In the genomic region with DNA sequence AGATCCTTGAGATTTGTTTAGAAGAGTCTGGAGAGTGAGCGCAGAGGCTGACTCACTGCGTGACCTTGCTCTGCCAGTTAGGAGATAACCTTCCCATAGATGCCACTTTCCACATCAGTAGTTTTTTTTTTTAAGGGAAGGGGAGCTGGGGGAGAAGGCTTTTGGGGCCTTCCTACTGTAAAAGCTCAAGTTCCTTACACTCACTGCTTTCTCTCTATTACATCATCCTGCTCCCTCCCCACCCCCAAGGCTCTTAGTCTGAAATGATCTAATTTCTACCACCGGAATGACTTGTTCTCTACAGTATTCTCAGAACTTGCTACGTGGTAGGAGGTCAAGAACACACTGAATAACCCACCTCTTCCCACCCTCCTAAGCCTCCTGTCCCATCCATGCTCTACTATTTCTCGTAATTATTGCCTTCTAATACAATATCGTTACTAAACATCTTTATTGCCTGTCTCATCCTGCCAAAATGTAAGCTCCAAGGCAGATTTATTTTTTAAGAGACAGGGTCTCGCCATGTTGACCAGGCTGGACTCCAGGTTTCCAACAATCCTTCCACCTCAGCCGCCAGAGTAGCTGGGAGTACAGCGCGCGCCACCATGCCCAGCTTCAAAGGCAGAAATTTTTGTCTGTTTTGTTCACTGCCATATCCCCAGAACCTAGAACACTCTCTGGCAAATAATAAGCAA, we compare ENCODE assay signal across 8 cellular contexts. TPM values are rescaled to one million over a fixed set of nuclear protein-coding genes. Genes with fewer than 3 reads are reported as not detected.
DNase-seq lines count a peak whose midpoint lies in the region; ATAC-seq and TF ChIP-seq lines count a peak whose summit lies in the region.

No MANE protein-coding gene starts in this region.

- H3K27ac Mint-ChIP-seq in natural killer cell treated with Interleukin-12 subunit alpha and Interleukin-12 subunit beta and Interleukin-15 and Interleukin-18, amount 100 ng/mL, for 72 hours, result peak overlapping the region; percentile 98 to 100

- H3K27ac ChIP-seq in dorsolateral prefrontal cortex, result peak overlapping the region in 15 of 59 donors; percentile 33 to 100 (median 97)

- intact Hi-C loops in dorsolateral prefrontal cortex (cut with DNase I) (loop anchor here in 1 of 2 donors (10.0 kb wide), 1 partner anchor 186 kb away; the partner anchor contains the start of genes NDUFA11 and VMAC), posterior vena cava (cut with DNase I) (no loop called here)

- no peaks in the 10 kb centered on the region for H3K27me3 ChIP-seq in dorsolateral prefrontal cortex

- peak overlapping the region; percentile 93 for H3K4me3 Mint-ChIP-seq in natural killer cell treated with Interleukin-12 subunit alpha and Interleukin-12 subunit beta and Interleukin-15 and Interleukin-18, amount 100 ng/mL, for 72 hours

- H3K4me1 Mint-ChIP-seq in natural killer cell treated with Interleukin-12 subunit alpha and Interleukin-12 subunit beta and Interleukin-15 and Interleukin-18, amount 100 ng/mL, for 72 hours (ENCODE audit: low read depth in 2 of 2), result peaks cover 21 to 25% of the 10 kb centered on the region in 2 donors

- H3K9me3 Mint-ChIP-seq in natural killer cell treated with Interleukin-12 subunit alpha and Interleukin-12 subunit beta and Interleukin-15 and Interleukin-18, amount 100 ng/mL, for 72 hours, result no peaks in the 10 kb centered on the region

- no peaks in the 10 kb centered on the region for H3K36me3 Mint-ChIP-seq in natural killer cell treated with Interleukin-12 subunit alpha and Interleukin-12 subunit beta and Interleukin-15 and Interleukin-18, amount 100 ng/mL, for 72 hours

- H3K27me3 Mint-ChIP-seq in natural killer cell treated with Interleukin-12 subunit alpha and Interleukin-12 subunit beta and Interleukin-15 and Interleukin-18, amount 100 ng/mL, for 72 hours, result no peaks in the 10 kb centered on the region

- no peak for TF ChIP-seq CTCF in dorsolateral prefrontal cortex (IDR thresholded peaks at IDR 0.05 in 54 of 56, conservative IDR thresholded peaks at IDR 0.05 in 2 of 56; ENCODE audit: low read depth in 1 of 56, partially characterized antibody in 56 of 56)

- ATAC-seq in natural killer cell treated with Interleukin-12 subunit alpha and Interleukin-12 subunit beta and Interleukin-15 and Interleukin-18, amount 100 ng/mL, for 72 hours, result peak in 1 of 2 donors; percentile 36
- ATAC-seq in GM19463 (IDR thresholded peaks at IDR 0.05; ENCODE audit: unreplicated experiment), result no peak

- DNase-seq in AML-193 (lab: John Stamatoyannopoulos, UW) (peak; percentile 59 to 69), HCEC 1CT (peak; percentile 59), SW480 (ENCODE audit: low spot score) (peak; percentile 78), dorsolateral prefrontal cortex (no peak), NCI-H1417 (lab: John Stamatoyannopoulos, UW) (no peak), posterior vena cava (ENCODE audit: low spot score) (no peak)
- no peak for DNase-seq in natural killer cell treated with Interleukin-12 subunit alpha and Interleukin-12 subunit beta and Interleukin-15 and Interleukin-18, amount 100 ng/mL, for 72 hours (ENCODE audit: low spot score)

- H3K4me3 ChIP-seq in dorsolateral prefrontal cortex, result peak overlapping the region; percentile 63 to 100 (median 98)

RNA-seq across cellular contexts. Expression of gene LONP1, which starts 1.2 kb away (rescaled TPM):
- 100 to 1,000 TPM in 10 of 120 experiments, 10 to 100 TPM in 110; 64.2 to 132 (median 86.5) TPM for total RNA-seq in dorsolateral prefrontal cortex
- 100 to 1,000 TPM; 151 to 267 TPM for total RNA-seq in natural killer cell treated with Interleukin-12 subunit alpha and Interleukin-12 subunit beta and Interleukin-15 and Interleukin-18, amount 100 ng/mL, for 72 hours
- 10 to 100 TPM; 34.8 to 40.4 TPM for total RNA-seq in posterior vena cava

RNA-seq across cellular contexts. Expression of gene CATSPERD, which starts 1.7 kb away (rescaled TPM):
- total RNA-seq in dorsolateral prefrontal cortex (not detected), posterior vena cava (not detected)
- not detected for total RNA-seq in natural killer cell treated with Interleukin-12 subunit alpha and Interleukin-12 subunit beta and Interleukin-15 and Interleukin-18, amount 100 ng/mL, for 72 hours

RNA-seq across cellular contexts. Expression of gene RPL36, which starts 28.6 kb away (rescaled TPM):
- total RNA-seq in dorsolateral prefrontal cortex (100 to 1,000 TPM; 215 to 431 (median 280) TPM), posterior vena cava (100 to 1,000 TPM; 525 to 575 TPM)
- 100 to 1,000 TPM; 645 to 764 TPM for total RNA-seq in natural killer cell treated with Interleukin-12 subunit alpha and Interleukin-12 subunit beta and Interleukin-15 and Interleukin-18, amount 100 ng/mL, for 72 hours

RNA-seq across cellular contexts. Expression of gene HSD11B1L, which starts 37.9 kb away (rescaled TPM):
- total RNA-seq in dorsolateral prefrontal cortex (10 to 100 TPM; 20.4 to 80.3 (median 55.4) TPM), posterior vena cava (1 to 10 TPM; 3.8 to 4.0 TPM)
- total RNA-seq in natural killer cell treated with Interleukin-12 subunit alpha and Interleukin-12 subunit beta and Interleukin-15 and Interleukin-18, amount 100 ng/mL, for 72 hours, result 1 to 10 TPM; 1.8 to 3.6 TPM

RNA-seq across cellular contexts. Expression of gene MICOS13, which starts 38.4 kb away (rescaled TPM):
- total RNA-seq in dorsolateral prefrontal cortex (10 to 100 TPM; 42.0 to 91.5 (median 69.5) TPM), posterior vena cava (10 to 100 TPM; 54.1 to 54.4 TPM)
- total RNA-seq in natural killer cell treated with Interleukin-12 subunit alpha and Interleukin-12 subunit beta and Interleukin-15 and Interleukin-18, amount 100 ng/mL, for 72 hours, result 10 to 100 TPM; 40.7 to 41.4 TPM

Comparison
In these comparisons a context has a peak if more than half of its experiments do, and no peak if none do; other contexts are left out.
1. DNase-seq: peak in AML-193 (2 of 2), HCEC 1CT (single experiment) and SW480 (single experiment); none in dorsolateral prefrontal cortex (0 of 10), natural killer cell treated with Interleukin-12 subunit alpha and Interleukin-12 subunit beta and Interleukin-15 and Interleukin-18, amount 100 ng/mL, for 72 hours (single experiment), NCI-H1417 (0 of 3) and posterior vena cava (single experiment).